Comparison of ENCODE assay signal across 8 cellular contexts in genomic region chr17:82767041-82767754, GRCh38. TPM values are rescaled to one million over a fixed set of nuclear protein-coding genes. Genes with fewer than 3 reads are reported as not detected.
DNase-seq lines count a peak whose midpoint lies in the region; ATAC-seq, FAIRE-seq and TF ChIP-seq lines count a peak whose summit lies in the region.

No MANE protein-coding gene starts in this region.

- H3K4me3 Mint-ChIP-seq in mesothelial cell of epicardium = no peak overlapping the region

- H4K20me1 ChIP-seq in GM23248 (ENCODE audit: insufficient read depth) = no peaks in the 10 kb centered on the region

- H3K27ac Mint-ChIP-seq in mesothelial cell of epicardium = no peak overlapping the region

- no peak for FAIRE-seq in urothelium cell line (lab: Jason Lieb, UNC)

- no peak for DNase-seq in AG09309 (ENCODE audit: low read depth)
- DNase-seq in GM23248 = peak; percentile 67
- DNase-seq in SK-MEL-5 (ENCODE audit: low read depth, low spot score) = peak; percentile 66
- DNase-seq in ecto neural progenitor cell (ENCODE audit: low spot score) = peak; percentile 79
- no peak for DNase-seq in mesothelial cell of epicardium (ENCODE audit: low spot score in 2 of 2, unreplicated experiment in 2 of 2)
- DNase-seq in urothelium cell line (ENCODE audit: low spot score) = peak; percentile 45
- DNase-seq in NCI-H345 treated with DMSO at 0.1 percent for 48 hours (lab: John Stamatoyannopoulos, UW; ENCODE audit: unreplicated experiment) = no peak

- H3F3A ChIP-seq in GM23248 (ENCODE audit: insufficient read depth) = no peaks in the 10 kb centered on the region

- H3K4me3 ChIP-seq in AG09309 (ENCODE audit: control insufficient read depth, low read depth, low read length) = no peak overlapping the region
- no peak overlapping the region for H3K4me3 ChIP-seq in GM23248

- peaks cover 32% of the 10 kb centered on the region for H3K36me3 Mint-ChIP-seq in mesothelial cell of epicardium

- no peaks in the 10 kb centered on the region for H3K9me3 Mint-ChIP-seq in mesothelial cell of epicardium

- WGBS in GM23248 (ENCODE audit: low coverage in 1 of 2, low lambda C conversion rate in 2 of 2, missing lambda C conversion rate in 2 of 2), 2 experiments = 74 to 82% methylated on average over 24 of the region's 24 CpGs

- H3K27ac ChIP-seq in GM23248 = no peak overlapping the region

- no peaks in the 10 kb centered on the region for H3K9me2 ChIP-seq in GM23248 (ENCODE audit: insufficient read depth)

- H3K4me1 ChIP-seq in GM23248 (ENCODE audit: insufficient read depth) = no peaks in the 10 kb centered on the region; the same call in 1 of the 2 replicates

- H3K9ac ChIP-seq in GM23248 = no peak overlapping the region

- H2AFZ ChIP-seq in GM23248 = no peak overlapping the region

- no peaks in the 10 kb centered on the region for H3K27me3 Mint-ChIP-seq in mesothelial cell of epicardium (ENCODE audit: low read depth)

- no peak for ATAC-seq in GM18870 (IDR thresholded peaks at IDR 0.05; ENCODE audit: unreplicated experiment)

- H3K36me3 ChIP-seq in GM23248 (ENCODE audit: low read depth) = peaks cover 6% of the 10 kb centered on the region; the same call in 1 of the 2 replicates

- in situ Hi-C loops in GM23248 (cut with MboI) = no loop called here
- in situ Hi-C loops in SK-MEL-5 (cut with HindIII; ENCODE audit: low pct_unique_long_range_greater_than_20kb, low sequenced_read_pairs) = no loop called here

- peak; percentile 60 for TF ChIP-seq CTCF in AG09309 (IDR thresholded peaks at IDR 0.05; ENCODE audit: control insufficient read depth, insufficient read depth, low read depth, low read length, missing control alignments)
- TF ChIP-seq CTCF in mesothelial cell of epicardium (IDR thresholded peaks at IDR 0.05; ENCODE audit: unreplicated experiment) = peak; percentile 53

- no peaks in the 10 kb centered on the region for H3K79me2 ChIP-seq in GM23248 (ENCODE audit: insufficient read depth)

- no peaks in the 10 kb centered on the region for H3K4me1 Mint-ChIP-seq in mesothelial cell of epicardium

- no peak overlapping the region for H3K4me2 ChIP-seq in GM23248 (ENCODE audit: unreplicated experiment)

- no peaks in the 10 kb centered on the region for H3K27me3 ChIP-seq in GM23248 (replicated peaks; ENCODE audit: insufficient read depth)

- H3K9me3 ChIP-seq in GM23248 (ENCODE audit: low read depth) = no peaks in the 10 kb centered on the region

RNA-seq across cellular contexts. Expression of gene TBCD, which starts 15.3 kb away (rescaled TPM):
- 19.3 and 26.8 TPM in 2 replicates for total RNA-seq in GM23248 (2014; rRNA removed; shearing (Covaris generic))
- 31.1 and 33.8 TPM in 2 replicates for polyA plus RNA-seq in GM23248 (2016; fragmentation: Nextera tagmentation; extraction: Ambion mirVana)
- 13.6 and 23.5 TPM in 2 replicates for total RNA-seq in SK-MEL-5 (2014; rRNA removed; shearing (Covaris generic))
- polyA plus RNA-seq in SK-MEL-5 (2015; cell fraction: cytosol; rRNA removed) = 25.8 and 38.3 TPM in 2 replicates
- 76.0 and 89.3 TPM in 2 replicates for polyA plus RNA-seq in SK-MEL-5 (2015; cell fraction: nucleus; rRNA removed)
- 102 to 117 TPM (median 103 TPM) in 3 replicates for total RNA-seq in mesothelial cell of epicardium

RNA-seq across cellular contexts. Expression of gene FN3K, which starts 31.8 kb away (rescaled TPM):
- total RNA-seq in GM23248 (2014; rRNA removed; shearing (Covaris generic)) = 0.11 TPM in 1 of 2 replicates, not detected in the other
- 1.0 TPM in 2 replicates for polyA plus RNA-seq in GM23248 (2016; fragmentation: Nextera tagmentation; extraction: Ambion mirVana)
- 1.1 and 1.7 TPM in 2 replicates for total RNA-seq in SK-MEL-5 (2014; rRNA removed; shearing (Covaris generic))
- polyA plus RNA-seq in SK-MEL-5 (2015; cell fraction: cytosol; rRNA removed) = 2.9 and 3.5 TPM in 2 replicates
- polyA plus RNA-seq in SK-MEL-5 (2015; cell fraction: nucleus; rRNA removed) = 6.3 and 9.6 TPM in 2 replicates
- 31.9 to 33.3 TPM (median 33.0 TPM) in 3 replicates for total RNA-seq in mesothelial cell of epicardium

RNA-seq across cellular contexts. Expression of gene FN3KRP, which starts 50.7 kb away (rescaled TPM):
- total RNA-seq in GM23248 (2014; rRNA removed; shearing (Covaris generic)) = 31.4 and 33.8 TPM in 2 replicates
- polyA plus RNA-seq in GM23248 (2016; fragmentation: Nextera tagmentation; extraction: Ambion mirVana) = 45.2 and 46.3 TPM in 2 replicates
- 19.8 and 22.1 TPM in 2 replicates for total RNA-seq in SK-MEL-5 (2014; rRNA removed; shearing (Covaris generic))
- polyA plus RNA-seq in SK-MEL-5 (2015; cell fraction: cytosol; rRNA removed) = 25.0 and 29.1 TPM in 2 replicates
- polyA plus RNA-seq in SK-MEL-5 (2015; cell fraction: nucleus; rRNA removed) = 11.1 and 20.9 TPM in 2 replicates
- 30.3 to 31.6 TPM (median 30.6 TPM) in 3 replicates for total RNA-seq in mesothelial cell of epicardium

Comparison
In these comparisons a context has a peak if more than half of its experiments do, and no peak if none do; other contexts are left out.
1. DNase-seq: peak in GM23248 (single experiment), SK-MEL-5 (single experiment), ecto neural progenitor cell (single experiment) and urothelium cell line (single experiment); none in AG09309 (single experiment), mesothelial cell of epicardium (0 of 2) and NCI-H345 treated with DMSO at 0.1 percent for 48 hours (single experiment).
2. RNA of gene FN3K, which starts 31.8 kb away (total RNA-seq): 31.9 to 33.3 TPM in mesothelial cell of epicardium; 1.1 to 1.7 TPM in SK-MEL-5 and 0.11 TPM in GM23248; every median in the first group is over 10 times any median in the second.